Comparison of ENCODE assay signal across 15 cellular contexts in the genomic region with DNA sequence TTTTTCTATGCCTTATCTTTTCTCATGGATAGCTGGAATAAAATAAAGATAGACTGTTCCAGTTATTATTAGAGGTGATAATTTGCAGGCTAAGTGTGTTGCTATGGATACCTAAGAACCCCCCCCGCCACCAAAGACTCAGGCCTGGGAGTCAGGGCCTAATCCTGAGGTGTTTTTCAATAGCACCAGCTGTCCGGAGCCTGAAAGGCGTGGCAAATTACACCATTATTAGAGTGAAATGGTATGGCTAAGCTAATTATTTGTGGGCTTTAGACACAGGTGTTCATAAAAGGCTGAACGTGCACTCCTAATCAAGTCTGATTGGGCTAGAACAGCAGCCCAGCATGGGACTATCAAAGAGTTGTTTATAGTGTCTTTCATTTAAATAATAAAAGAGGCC.
"Had no signal": no experiment of that assay in that cellular context is flagged by ENCODE, and none has a peak within 500 bp of the region (broad histone marks: within the 10 kb centered on the region; RNA-seq: fewer than 3 reads in every experiment).

No MANE protein-coding gene starts in this region.

- H3K4me1 ChIP-seq: foreskin keratinocyte, left ventricle myocardium inferior, tibial nerve, vagina had no signal

- H3K36me3 ChIP-seq: left ventricle myocardium inferior, tibial nerve, vagina had no signal

- H3K27me3 ChIP-seq: foreskin keratinocyte, tibial nerve, vagina had no signal

- ATAC-seq: effector memory CD8-positive, alpha-beta T cell; foreskin keratinocyte; naive thymus-derived CD8-positive, alpha-beta T cell had no signal

- H3K4me3 ChIP-seq: left ventricle myocardium inferior, tibial nerve, vagina had no signal

- H3K9me3 ChIP-seq: tibial nerve, vagina had no signal

- DNase-seq: activated CD4-positive, alpha-beta T cell treated with anti-CD3 and anti-CD28 coated beads, Interleukin-2, amount 50 U/mL, for 1 hour; activated CD8-positive, alpha-beta memory T cell treated with anti-CD3 and anti-CD28 coated beads for 24 hours; activated gamma-delta T cell treated with Interleukin-2 at 50 U/mL for 16 hours; activated naive CD8-positive, alpha-beta T cell treated with anti-CD3 and anti-CD28 coated beads, Interleukin-2, amount 10 ng/mL, durations not matched to agents 7 days and 5 days; cortex of kidney; effector memory CD8-positive, alpha-beta T cell; foreskin keratinocyte; left ventricle myocardium inferior; naive thymus-derived CD8-positive, alpha-beta T cell; nucleus accumbens; posterior cingulate gyrus; stimulated activated CD4-positive, alpha-beta T cell treated with anti-CD3 and anti-CD28 coated beads, Interleukin-4, amount 100 ng/mL, for 1 hour; stimulated activated naive CD4-positive, alpha-beta T cell had no signal

- H3K27ac ChIP-seq: foreskin keratinocyte, left ventricle myocardium inferior, tibial nerve, vagina had no signal
